Comparison of ENCODE assay signal across 8 cellular contexts in the genomic region with DNA sequence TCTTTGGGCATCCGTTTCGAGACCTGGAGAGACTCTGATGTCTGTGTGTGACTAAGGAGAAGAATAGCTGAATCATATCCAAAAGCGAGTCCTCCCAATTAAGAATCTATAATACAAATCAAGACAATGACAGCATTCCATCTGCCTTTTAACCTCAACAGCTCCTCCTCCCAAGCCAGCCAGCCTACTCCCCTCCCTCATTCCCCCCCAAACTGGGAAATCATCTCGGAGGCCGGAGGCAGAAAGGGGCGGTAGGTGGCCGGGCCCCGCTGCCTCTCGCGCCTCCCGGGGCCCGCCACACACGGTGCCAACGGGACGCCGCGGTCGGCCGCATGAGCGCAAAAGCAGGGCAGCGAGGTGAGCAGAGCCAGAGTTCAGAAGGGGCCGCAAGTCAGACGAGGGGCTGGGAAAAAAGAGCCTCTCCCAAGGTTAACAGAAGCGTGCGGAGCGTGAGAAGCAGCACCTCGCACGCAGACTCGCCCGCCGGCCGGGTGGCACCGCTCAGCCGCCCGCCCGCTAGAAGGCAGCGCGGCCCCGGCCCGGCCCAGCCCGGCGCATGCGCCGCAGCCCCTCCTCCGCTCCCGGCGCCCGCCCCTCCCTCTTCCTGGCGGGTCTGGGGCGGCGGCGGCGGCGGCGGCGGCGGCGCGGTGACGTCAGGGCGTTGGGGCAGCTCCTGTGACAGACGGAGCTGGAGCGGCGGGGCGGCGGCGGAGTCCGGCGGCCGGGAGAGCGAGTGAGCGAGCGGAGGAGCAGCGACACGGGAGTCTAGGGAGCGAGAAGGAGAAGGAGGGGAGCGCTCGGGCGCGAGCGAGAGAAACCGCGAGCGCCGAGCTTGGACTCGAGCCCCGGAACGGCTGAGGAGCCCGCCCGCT. TPM values are rescaled to one million over a fixed set of nuclear protein-coding genes. Genes with fewer than 3 reads are reported as not detected.
DNase-seq lines count a peak whose midpoint lies in the region; ATAC-seq and TF ChIP-seq lines count a peak whose summit lies in the region.

A gene (plus strand): TSS at position 681 of the 872 bp plus-strand sequence. CDS start 44,635 bp downstream, outside the sequence.

- H3K9me3 ChIP-seq in esophagus (ENCODE audit: control insufficient read depth in 2 of 2, insufficient read depth in 1 of 2, low read depth in 1 of 2, low read length in 1 of 2) (no peaks in the 10 kb centered on the region), muscle layer of colon (ENCODE audit: low read length) (no peaks in the 10 kb centered on the region)

- no peaks in the 10 kb centered on the region for H3K9me3 Mint-ChIP-seq in activated T-cell treated with anti-CD3 and anti-CD28 coated beads, Interleukin-2, amount 50 U/mL, for 24 hours

- no peaks in the 10 kb centered on the region for H3K4me1 ChIP-seq in esophagus (ENCODE audit: control insufficient read depth in 2 of 2, insufficient read depth in 2 of 2, low read length in 1 of 2)
- peaks cover 23% of the 10 kb centered on the region for H3K4me1 ChIP-seq in muscle layer of colon (ENCODE audit: insufficient read depth, low read length)

- H3K27me3 Mint-ChIP-seq in activated T-cell treated with anti-CD3 and anti-CD28 coated beads, Interleukin-2, amount 50 U/mL, for 24 hours, result no peaks in the 10 kb centered on the region

- H3K9ac ChIP-seq in muscle layer of colon (ENCODE audit: low read length), result peak within 1 kb of the TSS; percentile 90

- H3K27me3 ChIP-seq in esophagus (ENCODE audit: control insufficient read depth in 1 of 2, insufficient read depth in 2 of 2, low read length in 2 of 2) (no peaks in the 10 kb centered on the region), muscle layer of colon (ENCODE audit: control insufficient read depth in 1 of 2, insufficient read depth in 2 of 2, low read length in 2 of 2) (no peaks in the 10 kb centered on the region)

- peak within 1 kb of the TSS; percentile 86 for H3K4me3 Mint-ChIP-seq in activated T-cell treated with anti-CD3 and anti-CD28 coated beads, Interleukin-2, amount 50 U/mL, for 24 hours

- H3K36me3 Mint-ChIP-seq in activated T-cell treated with anti-CD3 and anti-CD28 coated beads, Interleukin-2, amount 50 U/mL, for 24 hours (ENCODE audit: low read depth), result peaks cover 25% of the 10 kb centered on the region

- WGBS in esophagus, 2 donors, result 0% methylated on average over 51 to 90 of the region's 90 CpGs

- H3K27ac ChIP-seq in esophagus (ENCODE audit: low read depth in 2 of 2, low read length in 1 of 2) (peak within 1 kb of the TSS; percentile 99 to 100), muscle layer of colon (ENCODE audit: low read depth, low read length) (peak within 1 kb of the TSS; percentile 94)

- DNase-seq in DMS 273 (lab: John Stamatoyannopoulos, UW; ENCODE audit: unreplicated experiment) (peak; percentile 94), HuH-7 (ENCODE audit: low spot score) (peak; percentile 76)
- peak; percentile 98 for DNase-seq in activated T-cell treated with anti-CD3 and anti-CD28 coated beads, Interleukin-2, amount 50 U/mL, for 24 hours
- DNase-seq in stimulated activated CD8-positive, alpha-beta memory T cell treated with anti-CD3 and anti-CD28 coated beads, Interleukin-7, amount 100 ng/mL, for 24 hours (ENCODE audit: low read depth), result peak; percentile 84

- peaks cover 28% of the 10 kb centered on the region for H3K4me1 Mint-ChIP-seq in activated T-cell treated with anti-CD3 and anti-CD28 coated beads, Interleukin-2, amount 50 U/mL, for 24 hours (ENCODE audit: low read depth)

- peak within 1 kb of the TSS; percentile 83 to 91 for H3K4me3 ChIP-seq in esophagus (ENCODE audit: low read depth in 1 of 2, low read length in 2 of 2)
- H3K4me3 ChIP-seq in muscle layer of colon (ENCODE audit: low read depth in 1 of 2, low read length in 2 of 2), result peak within 1 kb of the TSS; percentile 85 to 90

- peak within 1 kb of the TSS; percentile 97 for H3K27ac Mint-ChIP-seq in activated T-cell treated with anti-CD3 and anti-CD28 coated beads, Interleukin-2, amount 50 U/mL, for 24 hours

- peak; percentile 79 for ATAC-seq in GM21515 (IDR thresholded peaks at IDR 0.05; ENCODE audit: unreplicated experiment)

- H3K36me3 ChIP-seq in esophagus (ENCODE audit: control insufficient read depth in 2 of 2, insufficient read depth in 2 of 2, low read length in 1 of 2), result no peaks in the 10 kb centered on the region
- no peaks in the 10 kb centered on the region for H3K36me3 ChIP-seq in muscle layer of colon (ENCODE audit: insufficient read depth, low read length)

TF ChIP-seq in PFSK-1, 5 proteins besides CTCF, POLR2A, EP300 and RAD21:
- TF ChIP-seq SIN3A (IDR thresholded peaks at IDR 0.05; ENCODE audit: borderline replicate concordance, insufficient read depth, low read length), result 0 out of 2 replicates have a peak, but pooled peaks have one; percentile 11
- TF ChIP-seq, protein P1, sequence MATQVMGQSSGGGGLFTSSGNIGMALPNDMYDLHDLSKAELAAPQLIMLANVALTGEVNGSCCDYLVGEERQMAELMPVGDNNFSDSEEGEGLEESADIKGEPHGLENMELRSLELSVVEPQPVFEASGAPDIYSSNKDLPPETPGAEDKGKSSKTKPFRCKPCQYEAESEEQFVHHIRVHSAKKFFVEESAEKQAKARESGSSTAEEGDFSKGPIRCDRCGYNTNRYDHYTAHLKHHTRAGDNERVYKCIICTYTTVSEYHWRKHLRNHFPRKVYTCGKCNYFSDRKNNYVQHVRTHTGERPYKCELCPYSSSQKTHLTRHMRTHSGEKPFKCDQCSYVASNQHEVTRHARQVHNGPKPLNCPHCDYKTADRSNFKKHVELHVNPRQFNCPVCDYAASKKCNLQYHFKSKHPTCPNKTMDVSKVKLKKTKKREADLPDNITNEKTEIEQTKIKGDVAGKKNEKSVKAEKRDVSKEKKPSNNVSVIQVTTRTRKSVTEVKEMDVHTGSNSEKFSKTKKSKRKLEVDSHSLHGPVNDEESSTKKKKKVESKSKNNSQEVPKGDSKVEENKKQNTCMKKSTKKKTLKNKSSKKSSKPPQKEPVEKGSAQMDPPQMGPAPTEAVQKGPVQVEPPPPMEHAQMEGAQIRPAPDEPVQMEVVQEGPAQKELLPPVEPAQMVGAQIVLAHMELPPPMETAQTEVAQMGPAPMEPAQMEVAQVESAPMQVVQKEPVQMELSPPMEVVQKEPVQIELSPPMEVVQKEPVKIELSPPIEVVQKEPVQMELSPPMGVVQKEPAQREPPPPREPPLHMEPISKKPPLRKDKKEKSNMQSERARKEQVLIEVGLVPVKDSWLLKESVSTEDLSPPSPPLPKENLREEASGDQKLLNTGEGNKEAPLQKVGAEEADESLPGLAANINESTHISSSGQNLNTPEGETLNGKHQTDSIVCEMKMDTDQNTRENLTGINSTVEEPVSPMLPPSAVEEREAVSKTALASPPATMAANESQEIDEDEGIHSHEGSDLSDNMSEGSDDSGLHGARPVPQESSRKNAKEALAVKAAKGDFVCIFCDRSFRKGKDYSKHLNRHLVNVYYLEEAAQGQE (IDR thresholded peaks at IDR 0.05; ENCODE audit: insufficient read depth in 1 of 2, low read depth in 2 of 2, low read length in 2 of 2), result no peak
- peak; percentile 91 for TF ChIP-seq POLR2AphosphoS5 (IDR thresholded peaks at IDR 0.05; ENCODE audit: low read depth, low read length)
- TF ChIP-seq FOXP2 (optimal IDR thresholded peaks at IDR 0.05; ENCODE audit: borderline replicate concordance, extremely low read depth, extremely low read length, insufficient read depth), result peak; percentile 66
- no peak for TF ChIP-seq TAF1 (IDR thresholded peaks at IDR 0.05; ENCODE audit: borderline replicate concordance, insufficient read depth, low read length)

RNA-seq across cellular contexts. Expression of the gene that starts here (rescaled TPM):
- polyA plus RNA-seq in PFSK-1 (2012; ENCODE audit: insufficient read length, low read depth), result 134 TPM
- polyA plus RNA-seq in esophagus, result 10 to 100 TPM; 36.6 to 40.7 TPM

Comparison
In these comparisons a context has a peak if more than half of its experiments do, and no peak if none do; other contexts are left out.
1. Peak in every context shown above with its lines: DNase-seq, ATAC-seq, H3K4me3 ChIP-seq and H3K27ac ChIP-seq.